ENCODE assay signal across 8 cellular contexts in the genomic region with DNA sequence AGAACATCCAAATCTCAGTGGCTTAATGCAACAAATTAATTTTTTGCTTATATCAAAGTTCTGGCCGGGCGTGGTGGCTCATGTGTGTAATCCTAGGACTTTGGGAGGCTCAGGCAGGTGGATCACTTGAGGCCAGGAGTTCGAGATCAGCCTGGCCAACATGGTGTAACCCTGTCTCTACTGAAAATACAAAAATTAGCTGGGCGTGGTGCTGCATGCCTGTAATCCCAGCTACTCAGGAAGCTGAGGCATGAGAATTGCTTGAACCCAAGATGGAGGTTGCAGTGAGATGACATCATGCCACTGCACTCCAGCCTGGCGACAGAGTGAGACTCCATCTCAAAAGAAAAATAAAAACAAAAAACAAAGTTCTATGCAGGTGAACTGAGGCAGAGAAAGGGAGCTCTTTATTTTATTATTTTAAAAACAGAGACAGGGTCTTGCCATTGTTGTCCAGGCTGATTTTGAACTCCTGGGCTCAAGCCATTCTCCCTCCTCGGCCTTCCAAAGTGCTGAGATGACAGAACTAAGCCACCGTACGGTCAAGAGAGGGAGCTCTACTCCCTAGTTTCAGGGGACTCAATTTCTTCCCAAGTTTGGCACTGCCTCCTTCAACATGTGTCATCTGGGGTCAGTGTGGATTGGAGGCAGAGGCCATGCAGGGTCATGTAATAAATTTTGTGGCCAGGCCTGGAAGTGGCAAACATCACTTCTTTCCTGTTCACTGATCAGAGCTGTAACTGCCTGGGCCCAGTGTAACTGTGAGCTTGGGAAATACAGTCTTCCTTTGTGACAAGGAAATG.
DNase-seq lines count a peak whose midpoint lies in the region; ATAC-seq and TF ChIP-seq lines count a peak whose summit lies in the region.

No MANE protein-coding gene starts in this region.

- peak overlapping the region; percentile 86 for H3K4me2 ChIP-seq in SU-DHL-6 (ENCODE audit: low read depth, low read length, poor library complexity, severe bottlenecking)

- H3K9me3 ChIP-seq in SU-DHL-6 (ENCODE audit: insufficient read depth, low read length) = no peaks in the 10 kb centered on the region

- peak overlapping the region; percentile 64 for H3K4me3 ChIP-seq in SU-DHL-6 (ENCODE audit: insufficient read depth, low read length, poor library complexity, severe bottlenecking)
- H3K4me3 ChIP-seq in fibroblast of mammary gland (ENCODE audit: control insufficient read depth, low read depth, low read length) = no peak overlapping the region

- peaks cover 31% of the 10 kb centered on the region for H3F3A ChIP-seq in SU-DHL-6 (ENCODE audit: insufficient read depth)

- peaks cover 9% of the 10 kb centered on the region; the same call in 1 of the 2 replicates for H3K79me2 ChIP-seq in SU-DHL-6 (ENCODE audit: insufficient read depth, low read length)

- H4K20me1 ChIP-seq in SU-DHL-6 (ENCODE audit: low read depth, low read length) = no peaks in the 10 kb centered on the region

- peak overlapping the region; percentile 6 for H2AFZ ChIP-seq in SU-DHL-6 (ENCODE audit: low read depth, low read length, severe bottlenecking)

- H3K9ac ChIP-seq in SU-DHL-6 (ENCODE audit: low read length) = peak overlapping the region; percentile 95

- DNase-seq in COLO829 (ENCODE audit: low spot score) = peak; percentile 68
- DNase-seq in GM20000 (ENCODE audit: low spot score) = peak; percentile 38
- peak; percentile 82 for DNase-seq in fibroblast of mammary gland (ENCODE audit: low read depth)
- peak in 30 of 56 donors; percentile 11 to 57 (median 36) for DNase-seq in nucleus accumbens (lab: John Stamatoyannopoulos, UW)
- no peak for DNase-seq in GM19240 (ENCODE audit: insufficient read length, low spot score)

- no peaks in the 10 kb centered on the region for H3K27me3 ChIP-seq in SU-DHL-6 (ENCODE audit: low read length)

- no peaks in the 10 kb centered on the region for H3K36me3 ChIP-seq in SU-DHL-6 (ENCODE audit: low read length)

- TF ChIP-seq CTCF in GM20000 (IDR thresholded peaks at IDR 0.05; ENCODE audit: extremely low read depth, missing control alignments) (peak; percentile 17), SU-DHL-6 (IDR thresholded peaks at IDR 0.05; ENCODE audit: insufficient read depth, low read length, poor library complexity, severe bottlenecking) (peak; percentile 41), fibroblast of mammary gland (conservative IDR thresholded peaks at IDR 0.05; ENCODE audit: control insufficient read depth, insufficient read depth, low read depth, low read length) (peak; percentile 63)

- H3K9me2 ChIP-seq in SU-DHL-6 (replicated peaks; ENCODE audit: insufficient read depth, low read length) = no peaks in the 10 kb centered on the region

- H3K27ac ChIP-seq in SU-DHL-6 (ENCODE audit: low read depth, low read length) = peak overlapping the region; percentile 94

- no peak for ATAC-seq in HG02798 (IDR thresholded peaks at IDR 0.05; ENCODE audit: poor library complexity, unreplicated experiment)
- ATAC-seq in HG03025 (IDR thresholded peaks at IDR 0.05; ENCODE audit: low FRiP score, unreplicated experiment) = no peak
